ENCODE assay signal across 8 cellular contexts in the genomic region with DNA sequence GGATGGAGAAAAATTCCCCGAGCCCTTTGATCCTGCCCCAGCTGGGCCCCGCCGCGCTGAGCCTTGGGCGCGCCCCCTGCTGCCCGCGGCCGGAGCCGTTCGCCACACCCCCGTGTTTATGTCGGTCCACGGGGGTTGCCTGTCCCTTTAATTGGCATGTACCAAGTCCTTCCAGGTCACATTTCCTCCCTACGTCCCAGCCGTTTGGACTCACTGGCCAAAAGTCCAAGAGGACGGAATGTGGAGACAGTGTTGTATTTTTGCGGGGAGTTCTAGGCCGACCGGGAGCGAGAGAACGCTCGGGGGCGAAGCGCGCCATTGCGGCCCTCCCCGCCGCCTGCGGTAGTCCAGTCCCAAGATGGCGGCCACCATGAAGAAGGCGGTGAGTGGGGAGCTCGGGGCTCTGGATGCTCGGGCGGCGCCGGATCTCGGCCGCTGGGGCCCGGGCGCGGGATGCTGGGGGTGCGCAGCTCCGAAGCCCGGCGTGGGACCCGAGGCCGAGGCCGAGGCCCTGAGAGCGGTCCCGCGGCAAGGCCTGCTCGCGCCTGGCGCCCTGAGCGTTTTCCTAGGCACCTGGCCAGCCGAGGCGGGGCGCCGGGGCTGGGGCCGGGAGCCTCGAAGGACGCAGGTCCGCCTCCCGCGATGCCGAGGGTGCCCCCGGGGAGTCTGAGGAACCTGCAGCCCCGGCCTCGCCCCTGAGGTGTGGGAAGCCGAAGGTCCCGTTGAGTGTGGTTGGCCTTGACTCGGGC. TPM values are rescaled to one million over a fixed set of nuclear protein-coding genes. Genes with fewer than 3 reads are reported as not detected.
A peak's percentile ranks its signal among the peaks of the same experiment; 100 is the strongest.
DNase-seq lines count a peak whose midpoint lies in the region; ATAC-seq lines count a peak whose summit lies in the region.

A gene with protein sequence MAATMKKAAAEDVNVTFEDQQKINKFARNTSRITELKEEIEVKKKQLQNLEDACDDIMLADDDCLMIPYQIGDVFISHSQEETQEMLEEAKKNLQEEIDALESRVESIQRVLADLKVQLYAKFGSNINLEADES (plus strand): TSS at position 345 of the 749 bp plus-strand sequence. CDS start 14 bp downstream, at position 359.

- peaks cover 19% of the 10 kb centered on the region for H3K4me1 Mint-ChIP-seq in activated CD8-positive, alpha-beta T cell treated with anti-CD3 and anti-CD28 coated beads, Interleukin-2, amount 10 ng/mL, durations not matched to agents 7 days and 5 days (ENCODE audit: low read depth)

- H3K36me3 Mint-ChIP-seq in activated CD8-positive, alpha-beta T cell treated with anti-CD3 and anti-CD28 coated beads, Interleukin-2, amount 10 ng/mL, durations not matched to agents 7 days and 5 days (ENCODE audit: low read depth): peaks cover 8% of the 10 kb centered on the region

- H3K9me3 Mint-ChIP-seq in activated CD8-positive, alpha-beta T cell treated with anti-CD3 and anti-CD28 coated beads, Interleukin-2, amount 10 ng/mL, durations not matched to agents 7 days and 5 days (ENCODE audit: insufficient read depth): no peaks in the 10 kb centered on the region

- peak within 1 kb of the TSS; percentile 100 for H3K27ac Mint-ChIP-seq in activated CD8-positive, alpha-beta T cell treated with anti-CD3 and anti-CD28 coated beads, Interleukin-2, amount 10 ng/mL, durations not matched to agents 7 days and 5 days

- POLR2A ChIA-PET in activated CD8-positive, alpha-beta T cell treated with anti-CD3 and anti-CD28 coated beads, Interleukin-2, amount 10 ng/mL, durations not matched to agents 7 days and 5 days (lab: Charles Lee): interaction anchor here (0.6 to 1.9 kb wide), 6 partner anchors 15 to 1954 kb away, joined by 3 to 5 read pairs (median 4); no protein-coding TSS in a partner anchor

- peak within 1 kb of the TSS; percentile 93 for H3K4me3 Mint-ChIP-seq in activated CD8-positive, alpha-beta T cell treated with anti-CD3 and anti-CD28 coated beads, Interleukin-2, amount 10 ng/mL, durations not matched to agents 7 days and 5 days

- CTCF ChIA-PET in activated CD8-positive, alpha-beta T cell treated with anti-CD3 and anti-CD28 coated beads, Interleukin-2, amount 10 ng/mL, durations not matched to agents 7 days and 5 days (lab: Charles Lee): interaction anchor here (0.6 to 3.5 kb wide), 14 partner anchors 8 to 1006 kb away, joined by 3 to 31 read pairs (median 5); no protein-coding TSS in a partner anchor

- H3K27me3 Mint-ChIP-seq in activated CD8-positive, alpha-beta T cell treated with anti-CD3 and anti-CD28 coated beads, Interleukin-2, amount 10 ng/mL, durations not matched to agents 7 days and 5 days (ENCODE audit: low read depth): peaks cover 5% of the 10 kb centered on the region

- DNase-seq in CMK (ENCODE audit: low read depth): peak; percentile 57
- DNase-seq in NCI-H82 (lab: John Stamatoyannopoulos, UW): peak; percentile 91
- peak; percentile 84 for DNase-seq in activated CD8-positive, alpha-beta T cell treated with anti-CD3 and anti-CD28 coated beads, Interleukin-2, amount 10 ng/mL, durations not matched to agents 7 days and 5 days
- DNase-seq in effector CD4-positive, alpha-beta T cell: peak; percentile 54
- DNase-seq in medulla oblongata (ENCODE audit: extremely low spot score): peak; percentile 85
- DNase-seq in stimulated activated CD8-positive, alpha-beta memory T cell treated with anti-CD3 and anti-CD28 coated beads, Interleukin-12 subunit alpha, Interleukin-12 subunit beta, amount 100 ng/mL, for 1 hour (ENCODE audit: low read depth): peak; percentile 50

- ATAC-seq in GM19438 (IDR thresholded peaks at IDR 0.05; ENCODE audit: low read depth, unreplicated experiment): peak; percentile 95
- peak; percentile 94 for ATAC-seq in HG03571 (IDR thresholded peaks at IDR 0.05; ENCODE audit: unreplicated experiment)
- ATAC-seq in activated CD8-positive, alpha-beta T cell treated with anti-CD3 and anti-CD28 coated beads, Interleukin-2, amount 10 ng/mL, durations not matched to agents 7 days and 5 days: peak; percentile 95

RNA-seq across cellular contexts. Expression of the gene that starts here (rescaled TPM):
- 10 to 100 TPM; 22.2 to 24.5 TPM for total RNA-seq in activated CD8-positive, alpha-beta T cell treated with anti-CD3 and anti-CD28 coated beads, Interleukin-2, amount 10 ng/mL, durations not matched to agents 7 days and 5 days

Comparison
In these comparisons a context has a peak if more than half of its experiments do, and no peak if none do; other contexts are left out.
1. Peak in every context shown above with its lines: DNase-seq and ATAC-seq.